Comparison of ENCODE assay signal across 1 cellular context in genomic region chr9:126872516-126872915, GRCh38.
TF ChIP-seq lines count a peak whose summit lies in the region.

No MANE protein-coding gene starts in this region.

TF ChIP-seq in K562, 482 proteins besides CTCF, POLR2A, EP300 and RAD21:
- TF ChIP-seq SPI1 (IDR thresholded peaks at IDR 0.05; ENCODE audit: borderline replicate concordance, low read depth, low read length), result peak; percentile 35; the same call in 1 of the 2 replicates
- TF ChIP-seq PURB (CRISPR knock-in tag; IDR thresholded peaks at IDR 0.05; ENCODE audit: low read depth), result no peak
